ENCODE assay signal across 27 cellular contexts in genomic region chr3:41103200-41103599, GRCh38.
"Had no signal": no experiment of that assay in that cellular context is flagged by ENCODE, and none has a peak within 500 bp of the region (broad histone marks: within the 10 kb centered on the region; RNA-seq: fewer than 3 reads in every experiment).

No MANE protein-coding gene starts in this region.

- H3K79me2 ChIP-seq: hepatocyte had no signal

- H3K27ac Mint-ChIP-seq: activated CD4-positive, alpha-beta T cell treated with anti-CD3 and anti-CD28 coated beads, Interleukin-2, amount 10 ng/mL, durations not matched to agents 24 days and 14 days; activated CD8-positive, alpha-beta T cell treated with anti-CD3 and anti-CD28 coated beads for 36 hours; nephron; stimulated activated naive CD8-positive, alpha-beta T cell treated with anti-CD3 and anti-CD28 coated beads, Interleukin-15, Interleukin-2, amounts not matched to agents 100 ng/mL and 50 ng/mL, for 24 hours; T-helper 17 cell had no signal

- H3K27me3 ChIP-seq: gastrocnemius medialis, hepatocyte, tibial artery had no signal

- H2AFZ ChIP-seq: hepatocyte had no signal

- H3K27ac ChIP-seq: gastrocnemius medialis, tibial artery had no signal

- H3K36me3 ChIP-seq: gastrocnemius medialis, tibial artery had no signal

- H3K9me3 Mint-ChIP-seq: activated CD4-positive, alpha-beta T cell treated with anti-CD3 and anti-CD28 coated beads, Interleukin-2, amount 10 ng/mL, durations not matched to agents 24 days and 14 days; activated CD8-positive, alpha-beta T cell treated with anti-CD3 and anti-CD28 coated beads for 36 hours; activated T-cell treated with anti-CD3 and anti-CD28 coated beads, Interleukin-2, amount 50 U/mL, for 4 hours; activated T-helper 17 cell treated with anti-CD3 and anti-CD28 coated beads, Interleukin-2, amount 50 U/mL, for 72 hours; nephron; stimulated activated naive CD8-positive, alpha-beta T cell treated with anti-CD3 and anti-CD28 coated beads, Interleukin-15, Interleukin-2, amounts not matched to agents 100 ng/mL and 50 ng/mL, for 24 hours had no signal

- H3K4me3 Mint-ChIP-seq: activated CD4-positive, alpha-beta T cell treated with anti-CD3 and anti-CD28 coated beads, Interleukin-2, amount 10 ng/mL, durations not matched to agents 24 days and 14 days; activated CD8-positive, alpha-beta T cell treated with anti-CD3 and anti-CD28 coated beads for 36 hours; activated T-cell treated with anti-CD3 and anti-CD28 coated beads, Interleukin-2, amount 50 U/mL, for 4 hours; activated T-helper 17 cell treated with anti-CD3 and anti-CD28 coated beads, Interleukin-2, amount 50 U/mL, for 72 hours; nephron; stimulated activated naive CD8-positive, alpha-beta T cell treated with anti-CD3 and anti-CD28 coated beads, Interleukin-15, Interleukin-2, amounts not matched to agents 100 ng/mL and 50 ng/mL, for 24 hours; T-helper 17 cell had no signal

- H3K27me3 Mint-ChIP-seq: activated CD8-positive, alpha-beta T cell treated with anti-CD3 and anti-CD28 coated beads for 36 hours; activated T-helper 17 cell treated with anti-CD3 and anti-CD28 coated beads, Interleukin-2, amount 50 U/mL, for 72 hours; T-helper 17 cell had no signal

- DNase-seq: activated CD4-positive, alpha-beta T cell treated with anti-CD3 and anti-CD28 coated beads, Interleukin-2, amount 10 ng/mL, durations not matched to agents 24 days and 14 days; activated CD4-positive, CD25-positive, alpha-beta regulatory T cell treated with anti-CD3 and anti-CD28 coated beads, Interleukin-2, amount 50 U/mL, for 72 hours; activated CD8-positive, alpha-beta T cell treated with anti-CD3 and anti-CD28 coated beads for 36 hours; activated gamma-delta T cell treated with Interleukin-2 at 50 U/mL for 16 hours; activated naive CD4-positive, alpha-beta T cell treated with anti-CD3 and anti-CD28 coated beads, Interleukin-2, amount 50 U/mL, for 16 hours; activated T-cell treated with anti-CD3 and anti-CD28 coated beads, Interleukin-2, amount 50 U/mL, for 4 hours; amniotic stem cell; central memory CD4-positive, alpha-beta T cell; dermis blood vessel endothelial cell; effector CD4-positive, alpha-beta T cell; erythroblast; gastrocnemius medialis; glutamatergic neuron; kidney; mesendoderm; stimulated activated CD4-positive, alpha-beta T cell treated with anti-CD3 and anti-CD28 coated beads, Interleukin-12 subunit alpha, Interleukin-12 subunit beta, amount 100 ng/mL, for 4 hours; stimulated activated CD4-positive, alpha-beta T cell treated with anti-CD3 and anti-CD28 coated beads, Interleukin-4, amount 100 ng/mL, for 1 hour; T-helper 17 cell; T1000; tibial artery had no signal

- H3K4me2 ChIP-seq: hepatocyte had no signal

- H3K4me1 ChIP-seq: gastrocnemius medialis had no signal

- ATAC-seq: activated CD8-positive, alpha-beta T cell treated with anti-CD3 and anti-CD28 coated beads for 36 hours; activated T-cell treated with anti-CD3 and anti-CD28 coated beads, Interleukin-2, amount 50 U/mL, for 4 hours; activated T-helper 17 cell treated with anti-CD3 and anti-CD28 coated beads, Interleukin-2, amount 50 U/mL, for 72 hours; gastrocnemius medialis; sciatic nerve; T-helper 17 cell had no signal

- H3K4me1 Mint-ChIP-seq: activated CD4-positive, alpha-beta T cell treated with anti-CD3 and anti-CD28 coated beads, Interleukin-2, amount 10 ng/mL, durations not matched to agents 24 days and 14 days; activated T-helper 17 cell treated with anti-CD3 and anti-CD28 coated beads, Interleukin-2, amount 50 U/mL, for 72 hours; nephron; T-helper 17 cell had no signal

- H3K4me3 ChIP-seq: gastrocnemius medialis, hepatocyte, lung, skin epidermis, tibial artery had no signal

- H3K9me3 ChIP-seq: gastrocnemius medialis, tibial artery had no signal
